ENCODE assay signal across 9 cellular contexts in genomic region chr1:216475659-216476276, GRCh38. TPM values are rescaled to one million over a fixed set of nuclear protein-coding genes. Genes with fewer than 3 reads are reported as not detected.
"Had no signal": no experiment of that assay in that cellular context is flagged by ENCODE, and none has a peak within 500 bp of the region (broad histone marks: within the 10 kb centered on the region; RNA-seq: fewer than 3 reads in every experiment).

No MANE protein-coding gene starts in this region.

- H3K4me3 ChIP-seq: GM23338 had no signal

- FAIRE-seq: H1, H54, HTR-8/SVneo had no signal

- H2AFZ ChIP-seq: GM23338 had no signal

- H3K4me2 ChIP-seq: GM23338 had no signal

- DNase-seq: H9, HCEC 1CT, KG1 had no signal

- ATAC-seq: GM23338 had no signal

RNA-seq across cellular contexts. Expression of gene USH2A, which starts 52.5 kb away (rescaled TPM):
- total RNA-seq: HT-29 had no signal
- polyA plus RNA-seq: IgD-negative memory B cell had no signal
